ENCODE assay signal across 20 cellular contexts in the genomic region with DNA sequence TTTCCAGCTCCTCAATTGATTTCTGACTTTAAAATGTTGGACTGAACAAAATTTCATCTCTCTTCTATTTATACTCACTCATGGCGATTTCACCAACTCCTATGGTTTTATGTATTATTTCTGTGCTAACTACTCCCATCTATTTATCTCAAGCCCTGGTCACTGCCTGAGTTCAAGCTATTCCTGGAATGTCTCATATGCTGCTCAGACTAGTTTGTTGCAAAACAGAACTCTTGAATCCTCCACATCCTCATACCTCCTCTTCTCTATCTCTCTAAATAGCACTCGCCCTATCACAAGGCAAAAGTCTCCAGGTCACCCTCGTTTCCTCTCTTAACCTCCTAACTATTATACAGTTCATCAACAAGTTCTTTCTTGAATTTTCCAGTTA. TPM values are rescaled to one million over a fixed set of nuclear protein-coding genes. Genes with fewer than 3 reads are reported as not detected.
DNase-seq lines count a peak whose midpoint lies in the region; ATAC-seq, FAIRE-seq and TF ChIP-seq lines count a peak whose summit lies in the region.
"Had no signal": no experiment of that assay in that cellular context is flagged by ENCODE, and none has a peak within 500 bp of the region (broad histone marks: within the 10 kb centered on the region; RNA-seq: fewer than 3 reads in every experiment).

No MANE protein-coding gene starts in this region.

- H4K20me1 ChIP-seq in SK-N-SH (ENCODE audit: insufficient read depth) = no peaks in the 10 kb centered on the region
- H4K20me1 ChIP-seq: BLaER1 treated with 17β-estradiol and CSF1 and Interleukin-3, amounts not matched to agents 10 nM and 100 nM had no signal

- no peaks in the 10 kb centered on the region for H3K9me2 ChIP-seq in SK-N-SH

- H3K9me3 ChIP-seq in SK-N-SH = no peaks in the 10 kb centered on the region
- H3K9me3 ChIP-seq in suprapubic skin = no peaks in the 10 kb centered on the region
- H3K9me3 ChIP-seq in vagina = no peaks in the 10 kb centered on the region
- H3K9me3 ChIP-seq: BLaER1 treated with 17β-estradiol and CSF1 and Interleukin-3, amounts not matched to agents 10 nM and 100 nM had no signal

- no peak overlapping the region for H3K4me2 ChIP-seq in SK-N-SH
- H3K4me2 ChIP-seq: BLaER1 treated with 17β-estradiol and CSF1 and Interleukin-3, amounts not matched to agents 10 nM and 100 nM had no signal

- H3F3A ChIP-seq in SK-N-SH (replicated peaks; ENCODE audit: insufficient read depth) = no peaks in the 10 kb centered on the region

- POLR2A ChIA-PET in SK-N-SH (lab: Yijun Ruan, JAX) = no interaction called here

- WGBS in SK-N-SH (ENCODE audit: low lambda C conversion rate) = 86% methylated on average over 3 of the region's 3 CpGs
- 67% methylated on average over 3 of the region's 3 CpGs for WGBS in suprapubic skin

- no peak for TF ChIP-seq RAD21 in SK-N-SH (IDR thresholded peaks at IDR 0.05; ENCODE audit: low read length)

- TF ChIP-seq CTCF in SK-N-SH (IDR thresholded peaks at IDR 0.05) = no peak
- TF ChIP-seq CTCF in bronchial epithelial cell (IDR thresholded peaks at IDR 0.05; ENCODE audit: insufficient read depth, low read length, severe bottlenecking) = no peak
- no peak for TF ChIP-seq CTCF in suprapubic skin (IDR thresholded peaks at IDR 0.05)
- TF ChIP-seq CTCF in vagina (IDR thresholded peaks at IDR 0.05) = no peak

- H3K4me3 ChIP-seq in SK-N-SH (ENCODE audit: low read depth in 2 of 2, low read length in 1 of 2) = no peak overlapping the region
- no peak overlapping the region for H3K4me3 ChIP-seq in bronchial epithelial cell (ENCODE audit: low read depth, low read length)
- no peak overlapping the region for H3K4me3 ChIP-seq in suprapubic skin
- H3K4me3 ChIP-seq in vagina = no peak overlapping the region
- H3K4me3 ChIP-seq: BLaER1 treated with 17β-estradiol and CSF1 and Interleukin-3, amounts not matched to agents 10 nM and 100 nM; GM12878 had no signal

- no peaks in the 10 kb centered on the region for H3K27me3 ChIP-seq in SK-N-SH (ENCODE audit: insufficient read depth)
- no peaks in the 10 kb centered on the region for H3K27me3 ChIP-seq in bronchial epithelial cell (ENCODE audit: control insufficient read depth, insufficient read depth, low read length)
- no peaks in the 10 kb centered on the region for H3K27me3 ChIP-seq in suprapubic skin
- H3K27me3 ChIP-seq in vagina = no peaks in the 10 kb centered on the region
- H3K27me3 ChIP-seq: BLaER1 treated with 17β-estradiol and CSF1 and Interleukin-3, amounts not matched to agents 10 nM and 100 nM had no signal

- H3K4me1 ChIP-seq in SK-N-SH (ENCODE audit: control insufficient read depth in 1 of 2, insufficient read depth in 2 of 2, low read depth in 1 of 2, low read length in 1 of 2) (0 out of 4 replicates have a peak, but pooled peaks cover 0 to 4% of the 10 kb centered on the region in 2 experiments), suprapubic skin (no peaks in the 10 kb centered on the region), vagina (no peaks in the 10 kb centered on the region)
- H3K4me1 ChIP-seq: BLaER1 treated with 17β-estradiol and CSF1 and Interleukin-3, amounts not matched to agents 10 nM and 100 nM had no signal

- intact Hi-C loops in vagina (cut with DNase I) (no loop called here), posterior cingulate gyrus (cut with DNase I) (no loop called here)

- FAIRE-seq in bronchial epithelial cell (lab: Jason Lieb, UNC) = no peak
- FAIRE-seq: GM12878, GM18507 had no signal

- H3K36me3 ChIP-seq in SK-N-SH (replicated peaks in 1 of 2; ENCODE audit: control insufficient read depth in 1 of 2, insufficient read depth in 2 of 2, low read length in 1 of 2) = no peaks in the 10 kb centered on the region
- no peaks in the 10 kb centered on the region for H3K36me3 ChIP-seq in bronchial epithelial cell (ENCODE audit: control insufficient read depth, insufficient read depth, low read length)
- no peaks in the 10 kb centered on the region for H3K36me3 ChIP-seq in suprapubic skin
- no peaks in the 10 kb centered on the region for H3K36me3 ChIP-seq in vagina
- H3K36me3 ChIP-seq: BLaER1 treated with 17β-estradiol and CSF1 and Interleukin-3, amounts not matched to agents 10 nM and 100 nM had no signal

- H3K79me2 ChIP-seq in SK-N-SH (ENCODE audit: insufficient read depth) = no peaks in the 10 kb centered on the region

- peak; percentile 63 for ATAC-seq in SK-N-SH treated with all-trans-retinoic acid at 6 μM for 48 hours
- ATAC-seq: GM12878 had no signal

- no peak for DNase-seq in SK-N-SH
- peak; percentile 27 for DNase-seq in bronchial epithelial cell (ENCODE audit: low read depth)
- peak; percentile 69 for DNase-seq in iris pigment epithelial cell (ENCODE audit: low read depth)
- no peak for DNase-seq in suprapubic skin (ENCODE audit: low spot score in 2 of 2)
- DNase-seq in NCI-H446 treated with DMSO at 0.1 percent for 48 hours (lab: John Stamatoyannopoulos, UW) = no peak
- DNase-seq in vagina (ENCODE audit: extremely low spot score in 2 of 2) = no peak
- no peak for DNase-seq in posterior cingulate gyrus
- DNase-seq: DMS79 treated with DMSO at 0.1 percent for 48 hours; GDM1; HCEC 1CT; Karpas-422; NCI-H1105; NCI-H1694; NK-92 treated with Interleukin-12 subunit alpha and Interleukin-12 subunit beta, amount 100 ng/mL, for 24 hours had no signal

- TF ChIP-seq EP300 in SK-N-SH (IDR thresholded peaks at IDR 0.05; ENCODE audit: borderline replicate concordance in 1 of 2, low read depth in 1 of 2, low read length in 1 of 2) (no peak), suprapubic skin (IDR thresholded peaks at IDR 0.05) (no peak)

- no peak overlapping the region for H3K9ac ChIP-seq in SK-N-SH
- H3K9ac ChIP-seq: BLaER1 treated with 17β-estradiol and CSF1 and Interleukin-3, amounts not matched to agents 10 nM and 100 nM had no signal

- no peak overlapping the region for H2AFZ ChIP-seq in SK-N-SH (ENCODE audit: low read depth)

- TF ChIP-seq POLR2A in suprapubic skin (IDR thresholded peaks at IDR 0.05) (no peak), vagina (IDR thresholded peaks at IDR 0.05) (no peak)

- H3K27ac ChIP-seq in SK-N-SH (ENCODE audit: low read depth in 2 of 2, low read length in 1 of 2) = peak overlapping the region in 1 of 2 experiments; percentile 56; a peak in 1 of 4 replicates
- peak overlapping the region; percentile 10 for H3K27ac ChIP-seq in suprapubic skin
- H3K27ac ChIP-seq in vagina = no peak overlapping the region
- H3K27ac ChIP-seq: 22Rv1; BLaER1 treated with 17β-estradiol and CSF1 and Interleukin-3, amounts not matched to agents 10 nM and 100 nM had no signal

- CTCF ChIA-PET in SK-N-SH (lab: Yijun Ruan, JAX) = no interaction called here

TF ChIP-seq in SK-N-SH treated with all-trans-retinoic acid at 6 μM for 48 hours, 23 proteins besides CTCF, POLR2A, EP300 and RAD21:
- TF ChIP-seq, protein P1, sequence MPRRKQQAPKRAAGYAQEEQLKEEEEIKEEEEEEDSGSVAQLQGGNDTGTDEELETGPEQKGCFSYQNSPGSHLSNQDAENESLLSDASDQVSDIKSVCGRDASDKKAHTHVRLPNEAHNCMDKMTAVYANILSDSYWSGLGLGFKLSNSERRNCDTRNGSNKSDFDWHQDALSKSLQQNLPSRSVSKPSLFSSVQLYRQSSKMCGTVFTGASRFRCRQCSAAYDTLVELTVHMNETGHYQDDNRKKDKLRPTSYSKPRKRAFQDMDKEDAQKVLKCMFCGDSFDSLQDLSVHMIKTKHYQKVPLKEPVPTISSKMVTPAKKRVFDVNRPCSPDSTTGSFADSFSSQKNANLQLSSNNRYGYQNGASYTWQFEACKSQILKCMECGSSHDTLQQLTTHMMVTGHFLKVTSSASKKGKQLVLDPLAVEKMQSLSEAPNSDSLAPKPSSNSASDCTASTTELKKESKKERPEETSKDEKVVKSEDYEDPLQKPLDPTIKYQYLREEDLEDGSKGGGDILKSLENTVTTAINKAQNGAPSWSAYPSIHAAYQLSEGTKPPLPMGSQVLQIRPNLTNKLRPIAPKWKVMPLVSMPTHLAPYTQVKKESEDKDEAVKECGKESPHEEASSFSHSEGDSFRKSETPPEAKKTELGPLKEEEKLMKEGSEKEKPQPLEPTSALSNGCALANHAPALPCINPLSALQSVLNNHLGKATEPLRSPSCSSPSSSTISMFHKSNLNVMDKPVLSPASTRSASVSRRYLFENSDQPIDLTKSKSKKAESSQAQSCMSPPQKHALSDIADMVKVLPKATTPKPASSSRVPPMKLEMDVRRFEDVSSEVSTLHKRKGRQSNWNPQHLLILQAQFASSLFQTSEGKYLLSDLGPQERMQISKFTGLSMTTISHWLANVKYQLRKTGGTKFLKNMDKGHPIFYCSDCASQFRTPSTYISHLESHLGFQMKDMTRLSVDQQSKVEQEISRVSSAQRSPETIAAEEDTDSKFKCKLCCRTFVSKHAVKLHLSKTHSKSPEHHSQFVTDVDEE (CRISPR knock-in tag; IDR thresholded peaks at IDR 0.05) = no peak
- TF ChIP-seq GLIS3 (CRISPR knock-in tag; IDR thresholded peaks at IDR 0.05) = no peak

TF ChIP-seq in SK-N-SH, 30 proteins besides CTCF, POLR2A, EP300 and RAD21:
- TF ChIP-seq NFIC (IDR thresholded peaks at IDR 0.05; ENCODE audit: borderline replicate concordance) (no peak), NRF1 (IDR thresholded peaks at IDR 0.05; ENCODE audit: low read depth, low read length) (no peak), MEF2A (IDR thresholded peaks at IDR 0.05; ENCODE audit: borderline replicate concordance, low read depth) (no peak), YY1 (IDR thresholded peaks at IDR 0.05; ENCODE audit: low read depth) (no peak), RXRA (IDR thresholded peaks at IDR 0.05; ENCODE audit: borderline replicate concordance, low read depth) (no peak), PBX3 (IDR thresholded peaks at IDR 0.05) (no peak), JUND (IDR thresholded peaks at IDR 0.05) (no peak), ELF1 (IDR thresholded peaks at IDR 0.05) (no peak)
TF ChIP-seq in SK-N-SH: peak in this region for 0.

RNA-seq across cellular contexts. Expression of gene DDX60, which starts 19.0 kb away (rescaled TPM):
- 2.7 and 3.1 TPM in 2 replicates for polyA plus RNA-seq in SK-N-SH (2012; rRNA removed)
- 3.7 TPM in 2 replicates for polyA plus RNA-seq in SK-N-SH (2012; cell fraction: cytosol; rRNA removed)
- polyA plus RNA-seq in SK-N-SH (2012; cell fraction: nucleus; rRNA removed) = 2.4 and 4.9 TPM in 2 replicates
- total RNA-seq in bronchial epithelial cell = 2.8 and 2.9 TPM in 2 replicates
- total RNA-seq in suprapubic skin = 10 to 100 TPM in 3 of 4 donors, 1 to 10 TPM in 1; 6.1 to 17.3 (median 15.4) TPM
- 7.4 TPM for total RNA-seq in vagina
- total RNA-seq: OCI-LY7 had no signal

Comparison
In these comparisons a context has a peak if more than half of its experiments do, and no peak if none do; other contexts are left out.
1. DNase-seq: peak in bronchial epithelial cell (single experiment) and iris pigment epithelial cell (single experiment); none in SK-N-SH (single experiment), suprapubic skin (0 of 2), NCI-H446 treated with DMSO at 0.1 percent for 48 hours (single experiment), vagina (0 of 2) and posterior cingulate gyrus (0 of 10).